In the genomic region with DNA sequence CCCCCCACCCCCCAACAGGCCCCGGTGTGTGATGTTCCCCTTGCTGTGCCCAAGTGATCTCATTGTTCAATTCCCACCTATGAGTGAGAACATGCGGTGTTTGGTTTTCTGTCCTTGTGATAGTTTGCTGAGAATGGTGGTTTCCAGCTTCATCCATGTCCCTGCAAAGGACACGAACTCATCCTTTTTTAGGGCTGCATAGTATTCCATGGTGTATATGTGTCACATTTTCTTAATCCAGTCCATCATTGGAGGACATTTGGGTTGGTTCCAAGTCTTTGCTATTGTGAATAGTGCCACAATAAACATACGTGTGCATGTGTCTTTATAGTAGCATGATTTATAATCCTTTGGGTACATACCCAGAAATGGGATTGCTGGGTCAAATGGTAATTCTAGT, we compare ENCODE assay signal across 10 cellular contexts. TPM values are rescaled to one million over a fixed set of nuclear protein-coding genes. Genes with fewer than 3 reads are reported as not detected.
"Had no signal": no experiment of that assay in that cellular context is flagged by ENCODE, and none has a peak within 500 bp of the region (broad histone marks: within the 10 kb centered on the region; RNA-seq: fewer than 3 reads in every experiment).

No MANE protein-coding gene starts in this region.

RNA-seq across cellular contexts. Expression of a gene that starts 27.2 kb away (rescaled TPM):
- total RNA-seq: activated naive CD4-positive, alpha-beta T cell treated with anti-CD3 and anti-CD28 coated beads for 36 hours; activated T-cell treated with anti-CD3 and anti-CD28 coated beads, Interleukin-2, amount 50 U/mL, for 4 hours; activated T-helper 1 cell treated with anti-CD3 and anti-CD28 coated beads, Interleukin-12 subunit alpha, Interleukin-12 subunit beta, Interleukin-2, Interleukin-4 antibody, amounts not matched to agents 30 ng/mL and 10 ng/mL and 1 ng/mL, durations not matched to agents 14 hours and 24 hours and 36 hours; activated T-helper 2 cell treated with anti-CD3 and anti-CD28 coated beads, Interferon-gamma antibody, Interleukin-2, Interleukin-4, amounts not matched to agents 10 μg/mL and 5 μg/mL and 100 μg/mL, durations not matched to agents 14 hours and 24 hours and 36 hours; ascending aorta; bronchial epithelial cell had no signal
- polyA plus RNA-seq: aorta, cardiac muscle cell had no signal

RNA-seq across cellular contexts. Expression of a gene that starts 38.6 kb away (rescaled TPM):
- total RNA-seq: activated naive CD4-positive, alpha-beta T cell treated with anti-CD3 and anti-CD28 coated beads for 36 hours; activated T-cell treated with anti-CD3 and anti-CD28 coated beads, Interleukin-2, amount 50 U/mL, for 4 hours; activated T-helper 1 cell treated with anti-CD3 and anti-CD28 coated beads, Interleukin-12 subunit alpha, Interleukin-12 subunit beta, Interleukin-2, Interleukin-4 antibody, amounts not matched to agents 30 ng/mL and 10 ng/mL and 1 ng/mL, durations not matched to agents 14 hours and 24 hours and 36 hours; activated T-helper 2 cell treated with anti-CD3 and anti-CD28 coated beads, Interferon-gamma antibody, Interleukin-2, Interleukin-4, amounts not matched to agents 10 μg/mL and 5 μg/mL and 100 μg/mL, durations not matched to agents 14 hours and 24 hours and 36 hours; astrocyte; cardiac muscle cell; chondrocyte had no signal
